1 cellular context compared by ENCODE assay signal in the genomic region with DNA sequence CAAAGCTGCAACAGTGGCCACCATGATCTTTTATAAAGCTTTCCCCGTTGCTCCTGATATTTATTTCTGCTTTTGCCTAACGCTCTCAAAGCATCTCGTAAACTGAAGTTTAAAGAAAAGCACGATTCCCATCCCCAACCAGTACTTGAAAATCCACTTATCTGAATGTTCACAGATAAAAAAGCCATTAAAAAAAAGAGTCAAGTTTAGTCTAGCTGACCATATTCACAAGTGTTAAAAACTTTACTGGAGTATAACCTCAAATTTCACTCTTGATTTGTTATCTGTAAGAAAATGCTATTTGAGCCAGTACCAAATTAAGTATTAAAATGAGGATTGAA.
TF ChIP-seq lines count a peak whose summit lies in the region.

No MANE protein-coding gene starts in this region.

TF ChIP-seq in liver, 16 proteins besides CTCF, POLR2A, EP300 and RAD21:
- TF ChIP-seq, protein P1, sequence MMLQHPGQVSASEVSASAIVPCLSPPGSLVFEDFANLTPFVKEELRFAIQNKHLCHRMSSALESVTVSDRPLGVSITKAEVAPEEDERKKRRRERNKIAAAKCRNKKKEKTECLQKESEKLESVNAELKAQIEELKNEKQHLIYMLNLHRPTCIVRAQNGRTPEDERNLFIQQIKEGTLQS (IDR thresholded peaks at IDR 0.05) = no peak
- no peak for TF ChIP-seq TAF1 (conservative IDR thresholded peaks at IDR 0.05)
